ENCODE assay signal across 20 cellular contexts in genomic region chr11:259374-259773, GRCh38. TPM values are rescaled to one million over a fixed set of nuclear protein-coding genes. Genes with fewer than 3 reads are reported as not detected.
A peak's percentile ranks its signal among the peaks of the same experiment; 100 is the strongest.
DNase-seq lines count a peak whose midpoint lies in the region; ATAC-seq and TF ChIP-seq lines count a peak whose summit lies in the region.
"Had no signal": no experiment of that assay in that cellular context is flagged by ENCODE, and none has a peak within 500 bp of the region (broad histone marks: within the 10 kb centered on the region; RNA-seq: fewer than 3 reads in every experiment).

No MANE protein-coding gene starts in this region.

- no peak overlapping the region for H3K4me3 Mint-ChIP-seq in stimulated activated memory B cell treated with anti-CD40 and anti-IgM and Interleukin-4, amounts not matched to agents 10 μg/mL and 1 μg/mL and 100 μg/mL, for 72 hours
- H3K4me3 Mint-ChIP-seq: B cell; CD4-positive, alpha-beta T cell; CD8-positive, alpha-beta T cell had no signal

- no peak for ATAC-seq in left lobe of liver
- no peak for ATAC-seq in stimulated activated memory B cell treated with anti-CD40 and anti-IgM and Interleukin-4, amounts not matched to agents 10 μg/mL and 1 μg/mL and 100 μg/mL, for 72 hours
- ATAC-seq in upper lobe of left lung (ENCODE audit: low FRiP score in 2 of 2) = no peak
- ATAC-seq: A549; CD8-positive, alpha-beta T cell; GM12878 had no signal

- WGBS in upper lobe of left lung, 2 donors = 62 to 77% methylated on average over 11 of the region's 11 CpGs

- peaks cover 16% of the 10 kb centered on the region for H3K9me3 Mint-ChIP-seq in stimulated activated memory B cell treated with anti-CD40 and anti-IgM and Interleukin-4, amounts not matched to agents 10 μg/mL and 1 μg/mL and 100 μg/mL, for 72 hours
- H3K9me3 Mint-ChIP-seq: CD4-positive, alpha-beta T cell had no signal

- TF ChIP-seq CTCF in GM10248 (IDR thresholded peaks at IDR 0.05; ENCODE audit: control extremely low read depth, extremely low read depth, low read depth, missing control alignments) = no peak
- no peak for TF ChIP-seq CTCF in upper lobe of left lung (IDR thresholded peaks at IDR 0.05)

- no peaks in the 10 kb centered on the region for H3K27me3 ChIP-seq in upper lobe of left lung
- H3K27me3 ChIP-seq: BLaER1 treated with 17β-estradiol and CSF1 and Interleukin-3, amounts not matched to agents 10 nM and 100 nM had no signal

- no peaks in the 10 kb centered on the region for H3K27me3 Mint-ChIP-seq in stimulated activated memory B cell treated with anti-CD40 and anti-IgM and Interleukin-4, amounts not matched to agents 10 μg/mL and 1 μg/mL and 100 μg/mL, for 72 hours
- H3K27me3 Mint-ChIP-seq: B cell; CD4-positive, alpha-beta T cell had no signal

- H3K4me3 ChIP-seq in upper lobe of left lung = no peak overlapping the region
- H3K4me3 ChIP-seq: A549; BLaER1 treated with 17β-estradiol and CSF1 and Interleukin-3, amounts not matched to agents 10 nM and 100 nM; GM12878 had no signal

- H3K9me3 ChIP-seq in upper lobe of left lung = no peaks in the 10 kb centered on the region
- H3K9me3 ChIP-seq: A549, Caco-2 had no signal

- TF ChIP-seq POLR2A in upper lobe of left lung (IDR thresholded peaks at IDR 0.05) = no peak

- CTCF ChIA-PET in GM10248 (lab: Yijun Ruan, JAX) = interaction anchor here (1.2 to 4.1 kb wide), 2 partner anchors 8 to 13 kb away, joined by 4 to 35 read pairs; no protein-coding TSS in a partner anchor

- POLR2A ChIA-PET in GM10248 (lab: Yijun Ruan, JAX) = interaction anchor here (0.6 kb wide), 1 partner anchor 63 kb away, joined by 3 read pairs; no protein-coding TSS in a partner anchor

- TF ChIP-seq EP300 in upper lobe of left lung (IDR thresholded peaks at IDR 0.05) = no peak

- peak; percentile 6 for DNase-seq in NCI-H2171 treated with DMSO at 0.1 percent for 48 hours (lab: John Stamatoyannopoulos, UW)
- DNase-seq in NCI-H2171 (lab: John Stamatoyannopoulos, UW) = no peak
- peak; percentile 14 for DNase-seq in left lobe of liver (ENCODE audit: low spot score)
- DNase-seq in GM10248 (ENCODE audit: extremely low spot score) = no peak
- DNase-seq in upper lobe of left lung = no peak
- DNase-seq: AML-193; Caco-2; Calu3; CD4-positive, alpha-beta T cell; CD8-positive, alpha-beta T cell; DMS79 treated with DMSO at 0.1 percent for 48 hours; GF-D8 had no signal

- H3K4me1 ChIP-seq in upper lobe of left lung = no peaks in the 10 kb centered on the region
- H3K4me1 ChIP-seq: A549, Caco-2 had no signal

- H3K36me3 Mint-ChIP-seq in stimulated activated memory B cell treated with anti-CD40 and anti-IgM and Interleukin-4, amounts not matched to agents 10 μg/mL and 1 μg/mL and 100 μg/mL, for 72 hours = peaks cover 12% of the 10 kb centered on the region
- H3K36me3 Mint-ChIP-seq: CD8-positive, alpha-beta T cell had no signal

- H3K4me1 Mint-ChIP-seq in stimulated activated memory B cell treated with anti-CD40 and anti-IgM and Interleukin-4, amounts not matched to agents 10 μg/mL and 1 μg/mL and 100 μg/mL, for 72 hours = peaks cover 44% of the 10 kb centered on the region

- no peaks in the 10 kb centered on the region for H3K36me3 ChIP-seq in upper lobe of left lung
- H3K36me3 ChIP-seq: BLaER1 treated with 17β-estradiol and CSF1 and Interleukin-3, amounts not matched to agents 10 nM and 100 nM had no signal

- no peak overlapping the region for H3K27ac ChIP-seq in upper lobe of left lung
- H3K27ac ChIP-seq: 22Rv1; A549; BLaER1 treated with 17β-estradiol and CSF1 and Interleukin-3, amounts not matched to agents 10 nM and 100 nM; C4-2B had no signal

- peak overlapping the region; percentile 20 for H3K27ac Mint-ChIP-seq in stimulated activated memory B cell treated with anti-CD40 and anti-IgM and Interleukin-4, amounts not matched to agents 10 μg/mL and 1 μg/mL and 100 μg/mL, for 72 hours
- H3K27ac Mint-ChIP-seq: B cell; CD4-positive, alpha-beta T cell; CD8-positive, alpha-beta T cell had no signal

RNA-seq across cellular contexts. Expression of gene NLRP6, which starts 18.8 kb away (rescaled TPM):
- total RNA-seq in left lobe of liver (1.9 TPM), upper lobe of left lung (1 to 10 TPM; 1.3 to 7.3 (median 3.1) TPM)
- total RNA-seq: A172, Caco-2, Calu3 had no signal

RNA-seq across cellular contexts. Expression of gene PSMD13, which starts 22.6 kb away (rescaled TPM):
- total RNA-seq in left lobe of liver (49.5 TPM), upper lobe of left lung (100 to 1,000 TPM in 4 of 6 donors, 10 to 100 TPM in 2; 85.2 to 113 (median 106) TPM)

RNA-seq across cellular contexts. Expression of gene SIRT3, which starts 23.2 kb away (rescaled TPM):
- 21.4 TPM for total RNA-seq in left lobe of liver
- 10 to 100 TPM; 11.7 to 37.6 (median 24.0) TPM for total RNA-seq in upper lobe of left lung

RNA-seq across cellular contexts. Expression of gene PGGHG, which starts 29.6 kb away (rescaled TPM):
- total RNA-seq in left lobe of liver = 37.0 TPM
- total RNA-seq in upper lobe of left lung = 100 to 1,000 TPM in 2 of 6 donors, 10 to 100 TPM in 4; 34.1 to 535 (median 65.2) TPM

RNA-seq across cellular contexts. Expression of gene IFITM5, which starts 40.0 kb away (rescaled TPM):
- total RNA-seq in left lobe of liver = not detected
- not detected for total RNA-seq in upper lobe of left lung
- total RNA-seq: A172; B cell; Caco-2; Calu3; CD4-positive, alpha-beta T cell; CD8-positive, alpha-beta T cell; GM12878 had no signal

Comparison
In these comparisons a context has a peak if more than half of its experiments do, and no peak if none do; other contexts are left out.
1. DNase-seq: peak in NCI-H2171 treated with DMSO at 0.1 percent for 48 hours (single experiment) and left lobe of liver (single experiment); none in NCI-H2171 (single experiment), GM10248 (single experiment) and upper lobe of left lung (0 of 2).